In genomic region chr6:106858653-106859092, GRCh38 we compare ENCODE assay signal across 14 cellular contexts.
DNase-seq lines count a peak whose midpoint lies in the region; ATAC-seq, FAIRE-seq and TF ChIP-seq lines count a peak whose summit lies in the region.
"Had no signal": no experiment of that assay in that cellular context is flagged by ENCODE, and none has a peak within 500 bp of the region (broad histone marks: within the 10 kb centered on the region; RNA-seq: fewer than 3 reads in every experiment).

No MANE protein-coding gene starts in this region.

- H3K4me1 Mint-ChIP-seq in T-cell (no peaks in the 10 kb centered on the region), natural killer cell (no peaks in the 10 kb centered on the region)

- POLR2A ChIA-PET in T-cell (lab: Charles Lee) = no interaction called here

- TF ChIP-seq POLR2A in erythroblast (IDR thresholded peaks at IDR 0.05; ENCODE audit: low read length) = no peak

- H3K27me3 Mint-ChIP-seq in T-cell (peaks cover 0 to 4% of the 10 kb centered on the region in 2 donors), natural killer cell (ENCODE audit: low read depth in 2 of 2) (peaks cover 7 to 9% of the 10 kb centered on the region in 2 donors)

- ATAC-seq in pancreas = peak in 3 of 4 donors; percentile 30 to 66 (median 46)
- ATAC-seq in T-cell (replicated peaks in 1 of 4) = no peak
- no peak for ATAC-seq in natural killer cell
- ATAC-seq: GM12878, left lung had no signal

- H3K27ac Mint-ChIP-seq in T-cell (no peak overlapping the region), natural killer cell (no peak overlapping the region)

- no peaks in the 10 kb centered on the region for H3K9me3 ChIP-seq in pancreas

- no peaks in the 10 kb centered on the region for H3K36me3 Mint-ChIP-seq in T-cell
- no peaks in the 10 kb centered on the region for H3K36me3 Mint-ChIP-seq in natural killer cell

- H3K4me3 ChIP-seq in pancreas = no peak overlapping the region
- H3K4me3 ChIP-seq: GM12878, left lung had no signal

- TF ChIP-seq CTCF in pancreas (IDR thresholded peaks at IDR 0.05) (no peak), natural killer cell (IDR thresholded peaks at IDR 0.05) (no peak)

- H3K9me3 Mint-ChIP-seq in T-cell (peaks cover 6 to 12% (median 6%) of the 10 kb centered on the region in 3 donors), natural killer cell (peaks cover 0 to 2% of the 10 kb centered on the region in 2 donors)

- CTCF ChIA-PET in T-cell (lab: Charles Lee) = no interaction called here

- H3K4me3 Mint-ChIP-seq in T-cell (no peak overlapping the region), natural killer cell (no peak overlapping the region)

- no peak overlapping the region for H3K27ac ChIP-seq in pancreas
- H3K27ac ChIP-seq: HL-60, left lung, parathyroid adenoma had no signal

- intact Hi-C loops in pancreas (cut with DNase I) = no loop called here
- intact Hi-C loops in natural killer cell (cut with micrococcal nuclease) = no loop called here

- H3K27me3 ChIP-seq in pancreas = no peaks in the 10 kb centered on the region
- H3K27me3 ChIP-seq: left lung had no signal

- 60 to 68% methylated on average over 3 of the region's 3 CpGs for WGBS in pancreas, 2 donors

- DNase-seq in Daoy (ENCODE audit: low read depth) = peak; percentile 81
- DNase-seq in NCI-H460 (ENCODE audit: extremely low read depth, low read depth) = peak; percentile 6
- peak; percentile 14 to 62 for DNase-seq in erythroblast (lab: John Stamatoyannopoulos, UW)
- peak in 3 of 6 donors; percentile 10 to 25 (median 15) for DNase-seq in pancreas
- DNase-seq in T-cell = no peak
- DNase-seq in activated T-cell treated with anti-CD3 and anti-CD28 coated beads, Interleukin-2, amount 50 U/mL, for 1 hour = no peak
- no peak for DNase-seq in natural killer cell
- DNase-seq in activated CD4-positive, alpha-beta T cell treated with anti-CD3 and anti-CD28 coated beads for 4 hours = no peak
- DNase-seq: amygdala, left lung had no signal

- no peaks in the 10 kb centered on the region for H3K4me1 ChIP-seq in pancreas
- H3K4me1 ChIP-seq: left lung, parathyroid adenoma had no signal

- no peaks in the 10 kb centered on the region for H3K36me3 ChIP-seq in pancreas
- H3K36me3 ChIP-seq: left lung had no signal

- FAIRE-seq in pancreas (lab: Jason Lieb, UNC) = no peak
- FAIRE-seq: endothelial cell of umbilical vein, GM12878 had no signal

Comparison
In these comparisons a context has a peak if more than half of its experiments do, and no peak if none do; other contexts are left out.
1. DNase-seq: peak in Daoy (single experiment), NCI-H460 (single experiment) and erythroblast (2 of 2); none in T-cell (0 of 34), activated T-cell treated with anti-CD3 and anti-CD28 coated beads, Interleukin-2, amount 50 U/mL, for 1 hour (single experiment), natural killer cell (single experiment) and activated CD4-positive, alpha-beta T cell treated with anti-CD3 and anti-CD28 coated beads for 4 hours (0 of 2).
2. ATAC-seq: peak in pancreas (3 of 4); none in T-cell (0 of 4) and natural killer cell (0 of 3).